ENCODE assay signal across 8 cellular contexts in the genomic region with DNA sequence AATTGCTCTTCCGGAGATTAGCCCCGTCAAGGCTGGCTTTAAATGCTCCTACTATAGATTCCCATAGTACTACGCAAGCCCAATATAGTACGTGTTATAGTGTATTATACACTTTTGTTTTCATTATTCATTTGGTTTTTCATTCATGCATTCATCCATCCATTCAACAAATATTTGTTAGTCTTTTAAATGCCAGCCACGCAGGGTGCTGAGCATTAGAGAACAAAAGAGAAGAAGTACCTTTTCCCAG. TPM values are rescaled to one million over a fixed set of nuclear protein-coding genes. Genes with fewer than 3 reads are reported as not detected.
DNase-seq lines count a peak whose midpoint lies in the region; ATAC-seq, FAIRE-seq and TF ChIP-seq lines count a peak whose summit lies in the region.

No MANE protein-coding gene starts in this region.

- no peaks in the 10 kb centered on the region for H3K9me1 ChIP-seq in K562 (ENCODE audit: control insufficient read depth, insufficient read depth, low read length)

- H3K9me3 ChIP-seq in K562 (replicated peaks; ENCODE audit: control insufficient read depth, insufficient read depth, low read depth, low read length) (no peaks in the 10 kb centered on the region), right lobe of liver (no peaks in the 10 kb centered on the region), transverse colon (no peaks in the 10 kb centered on the region)

- peak overlapping the region; percentile 99 for H2AFZ ChIP-seq in K562 (ENCODE audit: low read depth, low read length)

- H3K4me2 ChIP-seq in K562 (ENCODE audit: insufficient read depth, low read length): peak overlapping the region; percentile 94

- 21% methylated on average over 5 of the region's 5 CpGs for WGBS in K562 (ENCODE audit: insufficient coverage, low coverage, missing lambda C conversion rate)
- WGBS in right lobe of liver (ENCODE audit: insufficient coverage, low coverage, low lambda C conversion rate, missing lambda C conversion rate): 6% methylated on average over 5 of the region's 5 CpGs
- 0 to 4% methylated on average over 5 of the region's 5 CpGs for WGBS in transverse colon (ENCODE audit: low coverage in 1 of 2), 2 donors

- no peak for TF ChIP-seq CTCF in K562 (IDR thresholded peaks at IDR 0.05 in 2 of 3, conservative IDR thresholded peaks at IDR 0.05 in 1 of 3; ENCODE audit: insufficient read depth in 2 of 3, low read depth in 1 of 3, low read length in 3 of 3)
- TF ChIP-seq CTCF in right lobe of liver (IDR thresholded peaks at IDR 0.05): no peak
- TF ChIP-seq CTCF in transverse colon (IDR thresholded peaks at IDR 0.05): no peak

- TF ChIP-seq POLR2A in K562 (conservative IDR thresholded peaks at IDR 0.05) (no peak), right lobe of liver (IDR thresholded peaks at IDR 0.05) (no peak), transverse colon (IDR thresholded peaks at IDR 0.05) (no peak)

- H3K36me3 ChIP-seq in K562 (ENCODE audit: control insufficient read depth, insufficient read depth, low read length) (peaks cover 26% of the 10 kb centered on the region), right lobe of liver (no peaks in the 10 kb centered on the region), transverse colon (no peaks in the 10 kb centered on the region)

- ATAC-seq in K562: no peak
- no peak for ATAC-seq in right lobe of liver
- no peak for ATAC-seq in HG02840 (IDR thresholded peaks at IDR 0.05; ENCODE audit: low FRiP score, unreplicated experiment)

- DNase-seq in NCI-H748 treated with DMSO at 0.1 percent for 48 hours (lab: John Stamatoyannopoulos, UW) (peak; percentile 67), NCI-H748 (lab: John Stamatoyannopoulos, UW; ENCODE audit: unreplicated experiment) (no peak), K562 (ENCODE audit: extremely low read depth in 1 of 4, low spot score in 3 of 4) (no peak), right lobe of liver (no peak), transverse colon (no peak), nucleus accumbens (lab: John Stamatoyannopoulos, UW) (no peak), GOT3 (lab: John Stamatoyannopoulos, UW) (no peak)

- H3K79me2 ChIP-seq in K562 (ENCODE audit: control insufficient read depth, insufficient read depth, low read length): peaks cover 43% of the 10 kb centered on the region

- H3K27ac ChIP-seq in K562 (ENCODE audit: extremely low read depth, low read depth, low read length) (peak overlapping the region; percentile 91), right lobe of liver (peak overlapping the region; percentile 83 to 91 (median 89)), transverse colon (peak overlapping the region; percentile 87 to 92 (median 89))

- H3K27me3 ChIP-seq in K562 (ENCODE audit: control insufficient read depth in 2 of 2, insufficient read depth in 2 of 2, low read length in 2 of 2) (no peaks in the 10 kb centered on the region), right lobe of liver (no peaks in the 10 kb centered on the region), transverse colon (peaks cover 5% of the 10 kb centered on the region)

- H3K9ac ChIP-seq in K562 (ENCODE audit: insufficient read depth in 1 of 2, low read depth in 2 of 2, low read length in 2 of 2): peak overlapping the region; percentile 97 to 98; a peak in 3 of 4 replicates

- TSS peak; percentile 98 for BruUV-seq in K562 (replicated peaks; lab: Mats Ljungman, UMichigan)

- intact Hi-C loops in K562 (cut with micrococcal nuclease) (loop anchor here (2.0 kb wide), 1 partner anchor 54 kb away; no protein-coding TSS in a partner anchor), right lobe of liver (cut with DNase I) (no loop called here), transverse colon (cut with DNase I; ENCODE audit: low total_unique reads) (no loop called here)

- no peak for FAIRE-seq in K562 (lab: Jason Lieb, UNC)

- H3K4me1 ChIP-seq in K562 (replicated peaks in 1 of 2; ENCODE audit: control insufficient read depth in 2 of 2, insufficient read depth in 2 of 2, low read length in 2 of 2) (peaks cover 10 to 28% of the 10 kb centered on the region in 2 experiments; a peak in 4 of 5 replicates), right lobe of liver (peaks cover 0 to 25% (median 10%) of the 10 kb centered on the region in 4 donors), transverse colon (peaks cover 14 to 30% (median 15%) of the 10 kb centered on the region in 4 donors)

- no peaks in the 10 kb centered on the region for H4K20me1 ChIP-seq in K562 (replicated peaks; ENCODE audit: control insufficient read depth, insufficient read depth, low read length)

- POLR2A ChIA-PET in K562 (lab: Yijun Ruan, JAX): interaction anchor here (0.6 to 1.2 kb wide), 4 partner anchors 12 to 182 kb away, joined by 3 to 4 read pairs (median 3); no protein-coding TSS in a partner anchor

- in situ Hi-C loops in K562 (cut with MboI): no loop called here
- in situ Hi-C loops in transverse colon (cut with MboI; ENCODE audit: low pct_ligation_motif_present in 1 of 4, low pct_unique_long_range_greater_than_20kb in 1 of 4, low sequenced_read_pairs in 3 of 4): no loop called here

- no peak for TF ChIP-seq EP300 in K562 (IDR thresholded peaks at IDR 0.05; ENCODE audit: low read length)
- TF ChIP-seq EP300 in transverse colon (IDR thresholded peaks at IDR 0.05; ENCODE audit: low read depth): no peak

- H3K4me3 ChIP-seq in K562 (peak overlapping the region; percentile 83), right lobe of liver (peak overlapping the region; percentile 88 to 97 (median 92)), transverse colon (peak overlapping the region; percentile 55 to 93 (median 66))

- TF ChIP-seq RAD21 in K562 (CRISPR knock-in tag; conservative IDR thresholded peaks at IDR 0.05 in 1 of 2, IDR thresholded peaks at IDR 0.05 in 1 of 2): no peak

- CTCF ChIA-PET in K562 (lab: Yijun Ruan, JAX; ENCODE audit: low intra/inter-chr PET ratio): no interaction called here

TF ChIP-seq in K562, 482 proteins besides CTCF, POLR2A, EP300 and RAD21 (continues in another document):
- TF ChIP-seq MXI1 (IDR thresholded peaks at IDR 0.05; ENCODE audit: low read depth, low read length) (no peak), ZNF174 (CRISPR knock-in tag; IDR thresholded peaks at IDR 0.05) (no peak), BCL6 (CRISPR knock-in tag; IDR thresholded peaks at IDR 0.05) (no peak), PPARD (CRISPR knock-in tag; IDR thresholded peaks at IDR 0.05) (no peak), WHSC1 (IDR thresholded peaks at IDR 0.05; ENCODE audit: low read length) (no peak), SMAD3 (CRISPR knock-in tag; conservative IDR thresholded peaks at IDR 0.05) (no peak), BHLHE40 (IDR thresholded peaks at IDR 0.05; ENCODE audit: low read length) (no peak), ZNF57 (CRISPR knock-in tag; IDR thresholded peaks at IDR 0.05) (no peak), ZNF780A (CRISPR knock-in tag; IDR thresholded peaks at IDR 0.05) (no peak), POLR2AphosphoS5 (IDR thresholded peaks at IDR 0.05; ENCODE audit: control insufficient read depth, insufficient read depth, low read depth, low read length) (no peak)
- TF ChIP-seq, protein P1, sequence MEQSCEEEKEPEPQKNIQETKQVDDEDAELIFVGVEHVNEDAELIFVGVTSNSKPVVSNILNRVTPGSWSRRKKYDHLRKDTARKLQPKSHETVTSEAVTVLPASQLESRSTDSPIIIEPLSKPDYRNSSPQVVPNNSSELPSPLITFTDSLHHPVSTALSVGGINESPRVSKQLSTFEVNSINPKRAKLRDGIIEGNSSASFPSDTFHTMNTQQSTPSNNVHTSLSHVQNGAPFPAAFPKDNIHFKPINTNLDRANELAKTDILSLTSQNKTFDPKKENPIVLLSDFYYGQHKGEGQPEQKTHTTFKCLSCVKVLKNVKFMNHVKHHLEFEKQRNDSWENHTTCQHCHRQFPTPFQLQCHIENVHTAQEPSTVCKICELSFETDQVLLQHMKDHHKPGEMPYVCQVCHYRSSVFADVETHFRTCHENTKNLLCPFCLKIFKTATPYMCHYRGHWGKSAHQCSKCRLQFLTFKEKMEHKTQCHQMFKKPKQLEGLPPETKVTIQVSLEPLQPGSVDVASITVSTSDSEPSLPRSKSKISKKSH (CRISPR knock-in tag; IDR thresholded peaks at IDR 0.05): no peak

RNA-seq across cellular contexts. Expression of gene RAB3GAP2, which starts 0.5 kb away (rescaled TPM):
- 61.7 and 148 TPM in 2 replicates for total RNA-seq in K562 (2011; cell fraction: chromatin; rRNA removed; ENCODE audit: low replicate concordance)
- total RNA-seq in K562 (2011; cell fraction: nucleolus; rRNA removed): 21.7 and 33.6 TPM in 2 replicates
- 48.9 and 50.8 TPM in 2 replicates for total RNA-seq in K562 (2011; cell fraction: nucleoplasm; rRNA removed)
- total RNA-seq in K562 (2014; rRNA removed): 21.1 and 21.4 TPM in 2 replicates
- 39.5 and 40.1 TPM in 2 replicates for total RNA-seq in K562 (2014; rRNA removed; fragmentation: Illumina TruSeq; extraction: Trizol)
- total RNA-seq in K562 (2015; rRNA removed; fragmentation: Illumina TruSeq; extraction: Trizol): 30.3 and 33.2 TPM in 2 replicates
- total RNA-seq in K562 (2021): 48.7 and 50.0 TPM in 2 replicates
- 46.1 and 69.1 TPM in 2 replicates for polyA plus RNA-seq in K562 (2011; rRNA removed)
- polyA plus RNA-seq in K562 (2011; cell fraction: cytosol; rRNA removed): 21.1 and 29.2 TPM in 2 replicates
- 49.6 and 50.5 TPM in 2 replicates for polyA plus RNA-seq in K562 (2011; cell fraction: nucleus; rRNA removed)
- polyA plus RNA-seq in K562 (2012): 25.3 and 31.0 TPM in 2 replicates
- 28.1 and 32.2 TPM in 2 replicates for polyA plus RNA-seq in K562 (2014; fragmentation: Illumina TruSeq; extraction: Trizol)
- 10 to 100 TPM; 14.1 to 17.2 TPM for polyA plus RNA-seq in K562 (2014; fragmentation: Nextera tagmentation; extraction: Ambion mirVana)
- polyA plus RNA-seq in K562 (2014; rRNA removed): 19.1 and 23.2 TPM in 2 replicates
- polyA minus RNA-seq in K562 (2011; rRNA and poly(A)+ RNA removed): 224 and 294 TPM in 2 replicates
- polyA minus RNA-seq in K562 (2011; cell fraction: cytosol; rRNA and poly(A)+ RNA removed): 23.4 and 60.6 TPM in 2 replicates
- polyA minus RNA-seq in K562 (2011; cell fraction: nucleus; rRNA and poly(A)+ RNA removed): 26.7 and 41.5 TPM in 2 replicates
- 10 to 100 TPM; 13.3 to 20.4 (median 18.4) TPM for total RNA-seq in right lobe of liver
- 10 to 100 TPM; 17.6 to 28.1 (median 23.9) TPM for total RNA-seq in transverse colon
